ENCODE assay signal across 9 cellular contexts in genomic region chr3:73508330-73508954, GRCh38.
DNase-seq lines count a peak whose midpoint lies in the region; ATAC-seq, FAIRE-seq and TF ChIP-seq lines count a peak whose summit lies in the region.
"Had no signal": no experiment of that assay in that cellular context is flagged by ENCODE, and none has a peak within 500 bp of the region (broad histone marks: within the 10 kb centered on the region; RNA-seq: fewer than 3 reads in every experiment).

No MANE protein-coding gene starts in this region.

- H3K79me2 ChIP-seq in K562 (ENCODE audit: control insufficient read depth, insufficient read depth, low read length): no peaks in the 10 kb centered on the region

- no peak overlapping the region for H3K9ac ChIP-seq in K562 (ENCODE audit: insufficient read depth in 1 of 2, low read depth in 2 of 2, low read length in 2 of 2)

- no peaks in the 10 kb centered on the region for H3K4me1 Mint-ChIP-seq in CD8-positive, alpha-beta T cell (ENCODE audit: low read depth)
- H3K4me1 Mint-ChIP-seq: T-cell had no signal

- no peaks in the 10 kb centered on the region for H4K20me1 ChIP-seq in K562 (replicated peaks; ENCODE audit: control insufficient read depth, insufficient read depth, low read length)

- H3K36me3 Mint-ChIP-seq in CD8-positive, alpha-beta T cell: no peaks in the 10 kb centered on the region
- H3K36me3 Mint-ChIP-seq: T-cell had no signal

- no peak for TF ChIP-seq EP300 in K562 (IDR thresholded peaks at IDR 0.05; ENCODE audit: low read length)

- no peak for FAIRE-seq in K562 (lab: Jason Lieb, UNC)

- no peaks in the 10 kb centered on the region for H3K9me3 ChIP-seq in CD8-positive, alpha-beta T cell (ENCODE audit: low read length)
- H3K9me3 ChIP-seq in K562 (replicated peaks; ENCODE audit: control insufficient read depth, insufficient read depth, low read depth, low read length): no peaks in the 10 kb centered on the region

- TF ChIP-seq CTCF in CD8-positive, alpha-beta T cell (IDR thresholded peaks at IDR 0.05): peak; percentile 56
- TF ChIP-seq CTCF in K562 (IDR thresholded peaks at IDR 0.05 in 2 of 3, conservative IDR thresholded peaks at IDR 0.05 in 1 of 3; ENCODE audit: insufficient read depth in 2 of 3, low read depth in 1 of 3, low read length in 3 of 3): peak; percentile 49 to 58 (median 57)

- H3K27me3 ChIP-seq in CD8-positive, alpha-beta T cell (ENCODE audit: insufficient read depth, low read length): no peaks in the 10 kb centered on the region
- peaks cover 0 to 4% of the 10 kb centered on the region in 2 experiments; a peak in 1 of 5 replicates for H3K27me3 ChIP-seq in K562 (ENCODE audit: control insufficient read depth in 2 of 2, insufficient read depth in 2 of 2, low read length in 2 of 2)

- peak in 1 of 7 experiments; percentile 6 for DNase-seq in CD8-positive, alpha-beta T cell
- peak; percentile 82 for DNase-seq in NCI-H69 (lab: John Stamatoyannopoulos, UW)
- peak; percentile 26 to 60 (median 42) for DNase-seq in K562 (ENCODE audit: extremely low read depth in 1 of 4, low spot score in 3 of 4)
- peak; percentile 63 for DNase-seq in iPS-NIHi7 (ENCODE audit: extremely low spot score)
- DNase-seq in stimulated activated CD8-positive, alpha-beta memory T cell treated with anti-CD3 and anti-CD28 coated beads, Interleukin-4, amount 100 ng/mL, for 48 hours: peak; percentile 34
- no peak for DNase-seq in activated CD8-positive, alpha-beta memory T cell treated with anti-CD3 and anti-CD28 coated beads, Interleukin-2, amount 50 U/mL, for 48 hours

- H3K9me1 ChIP-seq in K562 (ENCODE audit: control insufficient read depth, insufficient read depth, low read length): no peaks in the 10 kb centered on the region

- H3K4me3 ChIP-seq in CD8-positive, alpha-beta T cell (ENCODE audit: low read depth, low read length): no peak overlapping the region
- no peak overlapping the region for H3K4me3 ChIP-seq in K562

- H3K27ac Mint-ChIP-seq in CD8-positive, alpha-beta T cell: no peak overlapping the region
- H3K27ac Mint-ChIP-seq: T-cell had no signal

- peak in 1 of 2 experiments; percentile 48; a peak in 2 of 4 replicates for TF ChIP-seq RAD21 in K562 (CRISPR knock-in tag; conservative IDR thresholded peaks at IDR 0.05 in 1 of 2, IDR thresholded peaks at IDR 0.05 in 1 of 2)

- WGBS in K562 (ENCODE audit: insufficient coverage, low coverage, missing lambda C conversion rate): 0% methylated on average over 6 of the region's 6 CpGs

- H3K36me3 ChIP-seq in CD8-positive, alpha-beta T cell (ENCODE audit: insufficient read depth, low read length): no peaks in the 10 kb centered on the region
- H3K36me3 ChIP-seq in K562 (ENCODE audit: control insufficient read depth, insufficient read depth, low read length): no peaks in the 10 kb centered on the region

- no peak overlapping the region for H3K4me2 ChIP-seq in K562 (ENCODE audit: insufficient read depth, low read length)

- H2AFZ ChIP-seq in K562 (ENCODE audit: low read depth, low read length): no peak overlapping the region

- no peak for TF ChIP-seq POLR2A in K562 (conservative IDR thresholded peaks at IDR 0.05)

- no TSS peak for BruUV-seq in K562 (replicated peaks; lab: Mats Ljungman, UMichigan)

- H3K27me3 Mint-ChIP-seq in CD8-positive, alpha-beta T cell (ENCODE audit: low read depth): peaks cover 6% of the 10 kb centered on the region

- no peaks in the 10 kb centered on the region for H3K4me1 ChIP-seq in CD8-positive, alpha-beta T cell (ENCODE audit: insufficient read depth, low read length)
- H3K4me1 ChIP-seq in K562 (replicated peaks in 1 of 2; ENCODE audit: control insufficient read depth in 2 of 2, insufficient read depth in 2 of 2, low read length in 2 of 2): no peaks in the 10 kb centered on the region

- in situ Hi-C loops in K562 (cut with MboI): loop anchor here (10.0 kb wide), 1 partner anchor 404 kb away; no protein-coding TSS in a partner anchor

- no peak overlapping the region for H3K4me3 Mint-ChIP-seq in CD8-positive, alpha-beta T cell
- H3K4me3 Mint-ChIP-seq: T-cell had no signal

- POLR2A ChIA-PET in CD8-positive, alpha-beta T cell (lab: Charles Lee): no interaction called here
- POLR2A ChIA-PET in K562 (lab: Yijun Ruan, JAX): no interaction called here

- no peak for ATAC-seq in CD8-positive, alpha-beta T cell
- peak; percentile 53 for ATAC-seq in GM19023 (IDR thresholded peaks at IDR 0.05; ENCODE audit: unreplicated experiment)
- ATAC-seq in HG03442 (IDR thresholded peaks at IDR 0.05; ENCODE audit: unreplicated experiment): peak; percentile 74
- peak; percentile 83 for ATAC-seq in K562

- H3K27ac ChIP-seq in CD8-positive, alpha-beta T cell (ENCODE audit: low read depth, low read length): no peak overlapping the region
- H3K27ac ChIP-seq in K562 (ENCODE audit: extremely low read depth, low read depth, low read length): no peak overlapping the region

- intact Hi-C loops in CD8-positive, alpha-beta T cell (cut with DNase I, micrococcal nuclease): loop anchor here in 1 of 2 experiments (10.0 kb wide), 1 partner anchor 1916 kb away; no protein-coding TSS in a partner anchor
- intact Hi-C loops in K562 (cut with micrococcal nuclease): no loop called here

- no peaks in the 10 kb centered on the region for H3K9me3 Mint-ChIP-seq in CD8-positive, alpha-beta T cell
- H3K9me3 Mint-ChIP-seq: T-cell had no signal

- CTCF ChIA-PET in CD8-positive, alpha-beta T cell (lab: Charles Lee): interaction anchor here (0.8 to 2.1 kb wide), 5 partner anchors 9 to 407 kb away, joined by 3 to 6 read pairs (median 6); no protein-coding TSS in a partner anchor
- CTCF ChIA-PET in K562 (lab: Yijun Ruan, JAX; ENCODE audit: low intra/inter-chr PET ratio): interaction anchor here (0.6 to 1.5 kb wide), 2 partner anchors 340 to 512 kb away, joined by 3 to 6 read pairs; no protein-coding TSS in a partner anchor

TF ChIP-seq in K562, 482 proteins besides CTCF, POLR2A, EP300 and RAD21:
- no peak for TF ChIP-seq PML (IDR thresholded peaks at IDR 0.05; ENCODE audit: low read length)
- TF ChIP-seq CTCFL (IDR thresholded peaks at IDR 0.05; ENCODE audit: borderline replicate concordance, insufficient read depth, low read depth, low read length, poor library complexity, severe bottlenecking): peak; percentile 62
